In the genomic region with DNA sequence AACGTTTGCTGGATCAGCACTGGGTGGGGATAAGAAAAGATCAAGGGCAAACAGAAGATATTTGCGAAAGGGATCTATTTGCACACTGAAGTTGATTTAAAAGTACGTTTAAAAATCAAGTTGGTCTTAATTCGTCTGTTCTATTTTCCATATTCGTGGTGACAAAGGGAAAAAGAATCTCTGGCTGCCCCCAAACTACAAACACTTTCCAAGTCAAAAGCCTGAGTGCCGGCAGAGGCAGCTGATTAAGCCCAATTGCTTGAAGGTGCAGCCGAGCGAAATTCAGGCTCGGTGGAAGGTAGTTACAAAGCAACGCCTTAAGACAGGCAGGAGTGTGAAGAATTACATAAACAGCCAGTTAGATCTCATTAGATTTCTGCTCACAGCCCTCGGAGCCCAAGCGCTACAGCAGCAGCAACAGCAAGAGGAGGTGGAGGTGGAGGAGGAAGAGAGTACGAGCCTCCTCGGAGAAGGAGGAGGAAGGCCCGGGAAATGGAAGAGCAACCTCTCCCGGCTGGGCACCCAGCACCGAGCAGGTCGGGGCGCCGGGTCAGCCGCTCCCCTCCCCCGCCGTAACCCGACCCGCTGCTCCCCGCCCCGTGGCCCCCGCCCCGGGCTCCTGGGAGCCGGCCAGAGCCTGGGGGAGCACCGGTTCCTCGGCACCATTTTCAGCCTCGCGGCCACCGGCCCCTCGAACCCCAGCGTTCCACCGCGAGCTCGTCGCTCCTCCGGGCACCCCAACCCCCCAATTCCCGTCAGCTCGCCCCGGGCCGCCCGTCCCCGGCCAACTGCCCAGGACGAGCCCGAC, we compare ENCODE assay signal across 1 cellular context.
TF ChIP-seq lines count a peak whose summit lies in the region.

No MANE protein-coding gene starts in this region.

TF ChIP-seq in HepG2, 621 proteins besides CTCF, POLR2A, EP300 and RAD21 (continued from another document and continues in another):
- TF ChIP-seq, protein P1, sequence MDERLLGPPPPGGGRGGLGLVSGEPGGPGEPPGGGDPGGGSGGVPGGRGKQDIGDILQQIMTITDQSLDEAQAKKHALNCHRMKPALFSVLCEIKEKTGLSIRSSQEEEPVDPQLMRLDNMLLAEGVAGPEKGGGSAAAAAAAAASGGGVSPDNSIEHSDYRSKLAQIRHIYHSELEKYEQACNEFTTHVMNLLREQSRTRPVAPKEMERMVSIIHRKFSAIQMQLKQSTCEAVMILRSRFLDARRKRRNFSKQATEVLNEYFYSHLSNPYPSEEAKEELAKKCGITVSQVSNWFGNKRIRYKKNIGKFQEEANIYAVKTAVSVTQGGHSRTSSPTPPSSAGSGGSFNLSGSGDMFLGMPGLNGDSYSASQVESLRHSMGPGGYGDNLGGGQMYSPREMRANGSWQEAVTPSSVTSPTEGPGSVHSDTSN (CRISPR knock-in tag; IDR thresholded peaks at IDR 0.05) = no peak
- TF ChIP-seq, protein P2, sequence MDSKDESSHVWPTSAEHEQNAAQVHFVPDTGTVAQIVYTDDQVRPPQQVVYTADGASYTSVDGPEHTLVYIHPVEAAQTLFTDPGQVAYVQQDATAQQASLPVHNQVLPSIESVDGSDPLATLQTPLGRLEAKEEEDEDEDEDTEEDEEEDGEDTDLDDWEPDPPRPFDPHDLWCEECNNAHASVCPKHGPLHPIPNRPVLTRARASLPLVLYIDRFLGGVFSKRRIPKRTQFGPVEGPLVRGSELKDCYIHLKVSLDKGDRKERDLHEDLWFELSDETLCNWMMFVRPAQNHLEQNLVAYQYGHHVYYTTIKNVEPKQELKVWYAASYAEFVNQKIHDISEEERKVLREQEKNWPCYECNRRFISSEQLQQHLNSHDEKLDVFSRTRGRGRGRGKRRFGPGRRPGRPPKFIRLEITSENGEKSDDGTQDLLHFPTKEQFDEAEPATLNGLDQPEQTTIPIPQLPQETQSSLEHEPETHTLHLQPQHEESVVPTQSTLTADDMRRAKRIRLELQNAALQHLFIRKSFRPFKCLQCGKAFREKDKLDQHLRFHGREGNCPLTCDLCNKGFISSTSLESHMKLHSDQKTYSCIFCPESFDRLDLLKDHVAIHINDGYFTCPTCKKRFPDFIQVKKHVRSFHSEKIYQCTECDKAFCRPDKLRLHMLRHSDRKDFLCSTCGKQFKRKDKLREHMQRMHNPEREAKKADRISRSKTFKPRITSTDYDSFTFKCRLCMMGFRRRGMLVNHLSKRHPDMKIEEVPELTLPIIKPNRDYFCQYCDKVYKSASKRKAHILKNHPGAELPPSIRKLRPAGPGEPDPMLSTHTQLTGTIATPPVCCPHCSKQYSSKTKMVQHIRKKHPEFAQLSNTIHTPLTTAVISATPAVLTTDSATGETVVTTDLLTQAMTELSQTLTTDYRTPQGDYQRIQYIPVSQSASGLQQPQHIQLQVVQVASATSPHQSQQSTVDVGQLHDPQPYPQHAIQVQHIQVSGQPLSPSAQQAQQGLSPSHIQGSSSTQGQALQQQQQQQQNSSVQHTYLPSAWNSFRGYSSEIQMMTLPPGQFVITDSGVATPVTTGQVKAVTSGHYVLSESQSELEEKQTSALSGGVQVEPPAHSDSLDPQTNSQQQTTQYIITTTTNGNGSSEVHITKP (CRISPR knock-in tag; IDR thresholded peaks at IDR 0.05; ENCODE audit: low read depth) = 0 out of 2 replicates have a peak, but pooled peaks have one; percentile 45
- TF ChIP-seq ZNF350 (CRISPR knock-in tag; IDR thresholded peaks at IDR 0.05; ENCODE audit: borderline replicate concordance, low read depth) = no peak
- peak; percentile 1; the same call in 1 of the 2 replicates for TF ChIP-seq ZFP82 (CRISPR knock-in tag; IDR thresholded peaks at IDR 0.05; ENCODE audit: borderline replicate concordance)
- TF ChIP-seq FOSL2 (CRISPR knock-in tag; IDR thresholded peaks at IDR 0.05) = no peak; the same call in 1 of the 2 replicates
- no peak for TF ChIP-seq TBL1XR1 (IDR thresholded peaks at IDR 0.05; ENCODE audit: borderline replicate concordance, low read length, partially characterized antibody)
- no peak for TF ChIP-seq SP2 (CRISPR knock-in tag; IDR thresholded peaks at IDR 0.05)
- no peak for TF ChIP-seq GZF1 (CRISPR knock-in tag; IDR thresholded peaks at IDR 0.05)
- TF ChIP-seq ZNF644 (CRISPR knock-in tag; IDR thresholded peaks at IDR 0.05; ENCODE audit: low read depth) = no peak
- TF ChIP-seq SNRNP70 (IDR thresholded peaks at IDR 0.05; ENCODE audit: low read depth, low read length) = no peak
- TF ChIP-seq FOXK2 (IDR thresholded peaks at IDR 0.05) = no peak
- TF ChIP-seq ZNF207 (IDR thresholded peaks at IDR 0.05; ENCODE audit: borderline replicate concordance) = no peak
- TF ChIP-seq, protein P3, sequence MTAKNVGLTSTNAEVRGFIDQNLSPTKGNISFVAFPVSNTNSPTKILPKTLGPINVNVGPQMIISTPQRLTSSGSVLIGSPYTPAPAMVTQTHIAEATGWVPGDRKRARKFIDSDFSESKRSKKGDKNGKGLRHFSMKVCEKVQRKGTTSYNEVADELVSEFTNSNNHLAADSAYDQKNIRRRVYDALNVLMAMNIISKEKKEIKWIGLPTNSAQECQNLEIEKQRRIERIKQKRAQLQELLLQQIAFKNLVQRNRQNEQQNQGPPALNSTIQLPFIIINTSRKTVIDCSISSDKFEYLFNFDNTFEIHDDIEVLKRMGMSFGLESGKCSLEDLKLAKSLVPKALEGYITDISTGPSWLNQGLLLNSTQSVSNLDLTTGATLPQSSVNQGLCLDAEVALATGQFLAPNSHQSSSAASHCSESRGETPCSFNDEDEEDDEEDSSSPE (CRISPR knock-in tag; IDR thresholded peaks at IDR 0.05) = no peak
- peak; percentile 68 for TF ChIP-seq KMT2B (CRISPR knock-in tag; IDR thresholded peaks at IDR 0.05)
- TF ChIP-seq ZNF672 (CRISPR knock-in tag; IDR thresholded peaks at IDR 0.05) = no peak
- TF ChIP-seq, protein P4, sequence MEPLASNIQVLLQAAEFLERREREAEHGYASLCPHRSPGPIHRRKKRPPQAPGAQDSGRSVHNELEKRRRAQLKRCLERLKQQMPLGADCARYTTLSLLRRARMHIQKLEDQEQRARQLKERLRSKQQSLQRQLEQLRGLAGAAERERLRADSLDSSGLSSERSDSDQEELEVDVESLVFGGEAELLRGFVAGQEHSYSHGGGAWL (CRISPR knock-in tag; IDR thresholded peaks at IDR 0.05) = peak; percentile 71; the same call in 1 of the 2 replicates
- no peak for TF ChIP-seq ZNF737 (CRISPR knock-in tag; IDR thresholded peaks at IDR 0.05; ENCODE audit: borderline replicate concordance)
- no peak for TF ChIP-seq MIXL1 (CRISPR knock-in tag; IDR thresholded peaks at IDR 0.05)
- TF ChIP-seq, protein P5, sequence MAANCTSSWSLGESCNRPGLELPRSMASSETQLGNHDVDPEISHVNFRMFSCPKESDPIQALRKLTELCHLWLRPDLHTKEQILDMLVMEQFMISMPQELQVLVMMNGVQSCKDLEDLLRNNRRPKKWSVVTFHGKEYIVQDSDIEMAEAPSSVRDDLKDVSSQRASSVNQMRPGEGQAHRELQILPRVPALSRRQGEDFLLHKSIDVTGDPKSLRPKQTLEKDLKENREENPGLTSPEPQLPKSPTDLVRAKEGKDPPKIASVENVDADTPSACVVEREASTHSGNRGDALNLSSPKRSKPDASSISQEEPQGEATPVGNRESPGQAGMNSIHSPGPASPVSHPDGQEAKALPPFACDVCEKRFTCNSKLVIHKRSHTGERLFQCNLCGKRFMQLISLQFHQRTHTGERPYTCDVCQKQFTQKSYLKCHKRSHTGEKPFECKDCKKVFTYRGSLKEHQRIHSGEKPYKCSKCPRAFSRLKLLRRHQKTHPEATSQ (CRISPR knock-in tag; IDR thresholded peaks at IDR 0.05; ENCODE audit: borderline replicate concordance) = peak; percentile 31; the same call in 1 of the 2 replicates
- TF ChIP-seq HES4 (CRISPR knock-in tag; IDR thresholded peaks at IDR 0.05; ENCODE audit: borderline replicate concordance) = no peak
- peak; percentile 88 for TF ChIP-seq ZNF781 (CRISPR knock-in tag; IDR thresholded peaks at IDR 0.05; ENCODE audit: borderline replicate concordance, not compliant biosample characterization)
- TF ChIP-seq, protein P6, sequence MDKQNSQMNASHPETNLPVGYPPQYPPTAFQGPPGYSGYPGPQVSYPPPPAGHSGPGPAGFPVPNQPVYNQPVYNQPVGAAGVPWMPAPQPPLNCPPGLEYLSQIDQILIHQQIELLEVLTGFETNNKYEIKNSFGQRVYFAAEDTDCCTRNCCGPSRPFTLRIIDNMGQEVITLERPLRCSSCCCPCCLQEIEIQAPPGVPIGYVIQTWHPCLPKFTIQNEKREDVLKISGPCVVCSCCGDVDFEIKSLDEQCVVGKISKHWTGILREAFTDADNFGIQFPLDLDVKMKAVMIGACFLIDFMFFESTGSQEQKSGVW (CRISPR knock-in tag; IDR thresholded peaks at IDR 0.05; ENCODE audit: borderline replicate concordance) = no peak
- TF ChIP-seq THYN1 (CRISPR knock-in tag; IDR thresholded peaks at IDR 0.05; ENCODE audit: borderline replicate concordance, low read depth) = no peak
- TF ChIP-seq ZNF292 (CRISPR knock-in tag; IDR thresholded peaks at IDR 0.05; ENCODE audit: borderline replicate concordance, low read depth) = peak; percentile 45; the same call in 1 of the 2 replicates
- no peak for TF ChIP-seq DNMT1 (CRISPR knock-in tag; IDR thresholded peaks at IDR 0.05)
- no peak for TF ChIP-seq ZKSCAN8 (CRISPR knock-in tag; IDR thresholded peaks at IDR 0.05; ENCODE audit: borderline replicate concordance)
- TF ChIP-seq MLLT10 (CRISPR knock-in tag; IDR thresholded peaks at IDR 0.05) = peak; percentile 79; the same call in 1 of the 2 replicates
- TF ChIP-seq ISX (CRISPR knock-in tag; conservative IDR thresholded peaks at IDR 0.05) = no peak
- TF ChIP-seq MED1 (CRISPR knock-in tag; IDR thresholded peaks at IDR 0.05) = peak; percentile 53
- no peak for TF ChIP-seq ZFP90 (CRISPR knock-in tag; IDR thresholded peaks at IDR 0.05; ENCODE audit: borderline replicate concordance)
- TF ChIP-seq, protein P7, sequence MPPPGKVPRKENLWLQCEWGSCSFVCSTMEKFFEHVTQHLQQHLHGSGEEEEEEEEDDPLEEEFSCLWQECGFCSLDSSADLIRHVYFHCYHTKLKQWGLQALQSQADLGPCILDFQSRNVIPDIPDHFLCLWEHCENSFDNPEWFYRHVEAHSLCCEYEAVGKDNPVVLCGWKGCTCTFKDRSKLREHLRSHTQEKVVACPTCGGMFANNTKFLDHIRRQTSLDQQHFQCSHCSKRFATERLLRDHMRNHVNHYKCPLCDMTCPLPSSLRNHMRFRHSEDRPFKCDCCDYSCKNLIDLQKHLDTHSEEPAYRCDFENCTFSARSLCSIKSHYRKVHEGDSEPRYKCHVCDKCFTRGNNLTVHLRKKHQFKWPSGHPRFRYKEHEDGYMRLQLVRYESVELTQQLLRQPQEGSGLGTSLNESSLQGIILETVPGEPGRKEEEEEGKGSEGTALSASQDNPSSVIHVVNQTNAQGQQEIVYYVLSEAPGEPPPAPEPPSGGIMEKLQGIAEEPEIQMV (CRISPR knock-in tag; IDR thresholded peaks at IDR 0.05; ENCODE audit: low read depth) = 0 out of 2 replicates have a peak, but pooled peaks have one; percentile 6
- TF ChIP-seq CC2D1A (CRISPR knock-in tag; IDR thresholded peaks at IDR 0.05) = no peak
- TF ChIP-seq, protein P8, sequence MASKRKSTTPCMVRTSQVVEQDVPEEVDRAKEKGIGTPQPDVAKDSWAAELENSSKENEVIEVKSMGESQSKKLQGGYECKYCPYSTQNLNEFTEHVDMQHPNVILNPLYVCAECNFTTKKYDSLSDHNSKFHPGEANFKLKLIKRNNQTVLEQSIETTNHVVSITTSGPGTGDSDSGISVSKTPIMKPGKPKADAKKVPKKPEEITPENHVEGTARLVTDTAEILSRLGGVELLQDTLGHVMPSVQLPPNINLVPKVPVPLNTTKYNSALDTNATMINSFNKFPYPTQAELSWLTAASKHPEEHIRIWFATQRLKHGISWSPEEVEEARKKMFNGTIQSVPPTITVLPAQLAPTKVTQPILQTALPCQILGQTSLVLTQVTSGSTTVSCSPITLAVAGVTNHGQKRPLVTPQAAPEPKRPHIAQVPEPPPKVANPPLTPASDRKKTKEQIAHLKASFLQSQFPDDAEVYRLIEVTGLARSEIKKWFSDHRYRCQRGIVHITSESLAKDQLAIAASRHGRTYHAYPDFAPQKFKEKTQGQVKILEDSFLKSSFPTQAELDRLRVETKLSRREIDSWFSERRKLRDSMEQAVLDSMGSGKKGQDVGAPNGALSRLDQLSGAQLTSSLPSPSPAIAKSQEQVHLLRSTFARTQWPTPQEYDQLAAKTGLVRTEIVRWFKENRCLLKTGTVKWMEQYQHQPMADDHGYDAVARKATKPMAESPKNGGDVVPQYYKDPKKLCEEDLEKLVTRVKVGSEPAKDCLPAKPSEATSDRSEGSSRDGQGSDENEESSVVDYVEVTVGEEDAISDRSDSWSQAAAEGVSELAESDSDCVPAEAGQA (IDR thresholded peaks at IDR 0.05; ENCODE audit: low read depth) = no peak
- TF ChIP-seq, protein P8 (CRISPR knock-in tag; IDR thresholded peaks at IDR 0.05; ENCODE audit: borderline replicate concordance) = no peak
- TF ChIP-seq SMAD1 (CRISPR knock-in tag; IDR thresholded peaks at IDR 0.05; ENCODE audit: borderline replicate concordance, low read depth) = no peak
- no peak; the same call in 1 of the 2 replicates for TF ChIP-seq ZC3H4 (CRISPR knock-in tag; IDR thresholded peaks at IDR 0.05; ENCODE audit: borderline replicate concordance)
- TF ChIP-seq, protein P9, sequence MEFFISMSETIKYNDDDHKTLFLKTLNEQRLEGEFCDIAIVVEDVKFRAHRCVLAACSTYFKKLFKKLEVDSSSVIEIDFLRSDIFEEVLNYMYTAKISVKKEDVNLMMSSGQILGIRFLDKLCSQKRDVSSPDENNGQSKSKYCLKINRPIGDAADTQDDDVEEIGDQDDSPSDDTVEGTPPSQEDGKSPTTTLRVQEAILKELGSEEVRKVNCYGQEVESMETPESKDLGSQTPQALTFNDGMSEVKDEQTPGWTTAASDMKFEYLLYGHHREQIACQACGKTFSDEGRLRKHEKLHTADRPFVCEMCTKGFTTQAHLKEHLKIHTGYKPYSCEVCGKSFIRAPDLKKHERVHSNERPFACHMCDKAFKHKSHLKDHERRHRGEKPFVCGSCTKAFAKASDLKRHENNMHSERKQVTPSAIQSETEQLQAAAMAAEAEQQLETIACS (CRISPR knock-in tag; IDR thresholded peaks at IDR 0.05) = no peak; the same call in 1 of the 2 replicates
- TF ChIP-seq NCOA2 (CRISPR knock-in tag; IDR thresholded peaks at IDR 0.05) = peak; percentile 24; the same call in 1 of the 2 replicates
- no peak for TF ChIP-seq SYNCRIP (IDR thresholded peaks at IDR 0.05; ENCODE audit: insufficient read depth, low read depth, low read length)
- no peak for TF ChIP-seq HOXA5 (CRISPR knock-in tag; IDR thresholded peaks at IDR 0.05)
- 0 out of 2 replicates have a peak, but pooled peaks have one; percentile 12 for TF ChIP-seq BRCA1 (CRISPR knock-in tag; IDR thresholded peaks at IDR 0.05)
- TF ChIP-seq ZSCAN31 (CRISPR knock-in tag; IDR thresholded peaks at IDR 0.05; ENCODE audit: low read depth) = no peak
